ENCODE assay signal across 24 cellular contexts in genomic region chr11:2830030-2830812, GRCh38.
"Had no signal": no experiment of that assay in that cellular context is flagged by ENCODE, and none has a peak within 500 bp of the region (broad histone marks: within the 10 kb centered on the region; RNA-seq: fewer than 3 reads in every experiment).

No MANE protein-coding gene starts in this region.

- H3K4me3 ChIP-seq: adrenal gland, body of pancreas, cardiac muscle cell, neural progenitor cell, stomach, thyroid gland had no signal

- H3K9ac ChIP-seq: neural progenitor cell had no signal

- ATAC-seq: activated CD4-positive, CD25-positive, alpha-beta regulatory T cell treated with anti-CD3 and anti-CD28 coated beads, Interleukin-2, amount 50 U/mL, for 24 hours; body of pancreas; natural killer cell; stimulated activated naive B cell treated with anti-CD40 and anti-IgM and Interleukin-4, amounts not matched to agents 10 μg/mL and 1 μg/mL and 100 μg/mL, for 72 hours; T-helper 17 cell had no signal

- H3K36me3 ChIP-seq: adrenal gland, cardiac muscle cell, neural progenitor cell, stomach, thyroid gland, WERI-Rb-1 had no signal

- H3K27ac ChIP-seq: adrenal gland, body of pancreas, cardiac muscle cell, neural progenitor cell, stomach, thyroid gland, WERI-Rb-1 had no signal

- H3K9me3 ChIP-seq: adrenal gland, body of pancreas, thyroid gland had no signal

- DNase-seq: activated CD4-positive, alpha-beta T cell treated with anti-CD3 and anti-CD28 coated beads for 48 hours; activated CD4-positive, alpha-beta T cell treated with anti-CD3 and anti-CD28 coated beads, Interleukin-2, amount 50 U/mL, for 48 hours; activated CD8-positive, alpha-beta memory T cell treated with anti-CD3 and anti-CD28 coated beads for 24 hours; activated effector memory CD4-positive, alpha-beta T cell treated with anti-CD3 and anti-CD28 coated beads, Interleukin-2, amount 50 U/mL, for 16 hours; activated naive CD4-positive, alpha-beta T cell treated with anti-CD3 and anti-CD28 coated beads for 36 hours; activated naive CD8-positive, alpha-beta T cell treated with anti-CD3 and anti-CD28 coated beads for 36 hours; adrenal gland; body of pancreas; cortex of kidney; head of caudate nucleus; kidney glomerular epithelial cell; natural killer cell; retina; stimulated activated CD4-positive, alpha-beta T cell treated with anti-CD3 and anti-CD28 coated beads, Interleukin-15, amount 100 ng/mL, for 24 hours; stimulated activated CD4-positive, alpha-beta T cell treated with anti-CD3 and anti-CD28 coated beads, Interleukin-2, amount 100 ng/mL, for 24 hours; stimulated activated naive B cell treated with anti-CD40 and anti-IgM and Interleukin-4, amounts not matched to agents 10 μg/mL and 1 μg/mL and 100 μg/mL, for 72 hours; stomach; T-helper 17 cell; T1000; thyroid gland; WERI-Rb-1 had no signal

- H3K27me3 ChIP-seq: adrenal gland, body of pancreas, cardiac muscle cell, neural progenitor cell, stomach, thyroid gland had no signal

- H3K4me2 ChIP-seq: neural progenitor cell had no signal

- H2AFZ ChIP-seq: neural progenitor cell had no signal
